In genomic region chr10:24953350-24954074, GRCh38 we compare ENCODE assay signal across 7 cellular contexts. TPM values are rescaled to one million over a fixed set of nuclear protein-coding genes. Genes with fewer than 3 reads are reported as not detected.
A peak's percentile ranks its signal among the peaks of the same experiment; 100 is the strongest.
DNase-seq lines count a peak whose midpoint lies in the region; ATAC-seq, FAIRE-seq and TF ChIP-seq lines count a peak whose summit lies in the region.

No MANE protein-coding gene starts in this region.

- H3K4me3 ChIP-seq in HFF-Myc (replicated peaks; ENCODE audit: low read depth, low read length): peak overlapping the region; percentile 25
- H3K4me3 ChIP-seq in right cardiac atrium (ENCODE audit: low read length): peak overlapping the region; percentile 82

- TF ChIP-seq CTCF in HFF-Myc (IDR thresholded peaks at IDR 0.05; ENCODE audit: low read depth, low read length, missing control alignments): no peak

- no peaks in the 10 kb centered on the region for H3K27me3 Mint-ChIP-seq in activated naive CD8-positive, alpha-beta T cell treated with anti-CD3 and anti-CD28 coated beads for 36 hours
- H3K27me3 Mint-ChIP-seq in stimulated activated memory B cell treated with anti-CD40 and anti-IgM and Interleukin-4, amounts not matched to agents 10 μg/mL and 1 μg/mL and 100 μg/mL, for 72 hours: no peaks in the 10 kb centered on the region

- peak overlapping the region; percentile 80 for H3K4me3 Mint-ChIP-seq in activated naive CD8-positive, alpha-beta T cell treated with anti-CD3 and anti-CD28 coated beads for 36 hours
- H3K4me3 Mint-ChIP-seq in stimulated activated memory B cell treated with anti-CD40 and anti-IgM and Interleukin-4, amounts not matched to agents 10 μg/mL and 1 μg/mL and 100 μg/mL, for 72 hours: peak overlapping the region; percentile 76

- DNase-seq in HFF-Myc (ENCODE audit: extremely low read depth, low read depth): no peak
- DNase-seq in activated naive CD8-positive, alpha-beta T cell treated with anti-CD3 and anti-CD28 coated beads for 36 hours: no peak
- DNase-seq in right cardiac atrium: peak; percentile 58 to 76 (median 72)
- DNase-seq in GM12892 (ENCODE audit: insufficient read length): no peak
- no peak for DNase-seq in NCI-H1930 (lab: John Stamatoyannopoulos, UW)

- no peak for FAIRE-seq in GM12892 (lab: Jason Lieb, UNC)

- H3K4me1 Mint-ChIP-seq in activated naive CD8-positive, alpha-beta T cell treated with anti-CD3 and anti-CD28 coated beads for 36 hours: peaks cover 19% of the 10 kb centered on the region
- peaks cover 19% of the 10 kb centered on the region for H3K4me1 Mint-ChIP-seq in stimulated activated memory B cell treated with anti-CD40 and anti-IgM and Interleukin-4, amounts not matched to agents 10 μg/mL and 1 μg/mL and 100 μg/mL, for 72 hours

- peak overlapping the region; percentile 86 for H3K27ac Mint-ChIP-seq in activated naive CD8-positive, alpha-beta T cell treated with anti-CD3 and anti-CD28 coated beads for 36 hours
- H3K27ac Mint-ChIP-seq in stimulated activated memory B cell treated with anti-CD40 and anti-IgM and Interleukin-4, amounts not matched to agents 10 μg/mL and 1 μg/mL and 100 μg/mL, for 72 hours: peak overlapping the region; percentile 83

- peak; percentile 42 to 55 for ATAC-seq in right cardiac atrium
- ATAC-seq in stimulated activated memory B cell treated with anti-CD40 and anti-IgM and Interleukin-4, amounts not matched to agents 10 μg/mL and 1 μg/mL and 100 μg/mL, for 72 hours: no peak
- ATAC-seq in GM19035 (IDR thresholded peaks at IDR 0.05; ENCODE audit: unreplicated experiment): no peak

- TF ChIP-seq POLR2A in GM12892 (IDR thresholded peaks at IDR 0.05; ENCODE audit: low read depth, low read length): no peak

- intact Hi-C loops in right cardiac atrium (cut with DNase I): loop anchor here in 3 of 4 donors (10.0 kb wide), 1 partner anchor 229 kb away; the partner anchor contains the start of gene ARHGAP21 (in 3 of the 3)

- no peaks in the 10 kb centered on the region for H3K27me3 ChIP-seq in right cardiac atrium (ENCODE audit: control insufficient read depth, insufficient read depth)

- no peaks in the 10 kb centered on the region for H3K36me3 Mint-ChIP-seq in activated naive CD8-positive, alpha-beta T cell treated with anti-CD3 and anti-CD28 coated beads for 36 hours
- no peaks in the 10 kb centered on the region for H3K36me3 Mint-ChIP-seq in stimulated activated memory B cell treated with anti-CD40 and anti-IgM and Interleukin-4, amounts not matched to agents 10 μg/mL and 1 μg/mL and 100 μg/mL, for 72 hours

- no peaks in the 10 kb centered on the region for H3K9me3 ChIP-seq in right cardiac atrium (ENCODE audit: control insufficient read depth, low read length)

- WGBS in right cardiac atrium: 63% methylated on average over 17 of the region's 17 CpGs

- peaks cover 7% of the 10 kb centered on the region for H3K4me1 ChIP-seq in right cardiac atrium (ENCODE audit: control insufficient read depth, insufficient read depth, low read length)

- peak overlapping the region; percentile 49 for H3K27ac ChIP-seq in right cardiac atrium (ENCODE audit: low read length)

- no peaks in the 10 kb centered on the region for H3K9me3 Mint-ChIP-seq in activated naive CD8-positive, alpha-beta T cell treated with anti-CD3 and anti-CD28 coated beads for 36 hours
- H3K9me3 Mint-ChIP-seq in stimulated activated memory B cell treated with anti-CD40 and anti-IgM and Interleukin-4, amounts not matched to agents 10 μg/mL and 1 μg/mL and 100 μg/mL, for 72 hours: no peaks in the 10 kb centered on the region

RNA-seq across cellular contexts. Expression of gene PRTFDC1, which starts 1.1 kb away (rescaled TPM):
- total RNA-seq in activated naive CD8-positive, alpha-beta T cell treated with anti-CD3 and anti-CD28 coated beads for 36 hours: 1 to 10 TPM; 2.8 to 3.6 TPM
- 10 to 100 TPM in 3 of 4 donors, 1 to 10 TPM in 1; 8.6 to 11.2 (median 10.6) TPM for total RNA-seq in right cardiac atrium
- 7.6 TPM for polyA plus RNA-seq in right cardiac atrium
- polyA plus RNA-seq in GM12892 (2012; ENCODE audit: missing spikeins): 0.68 TPM

Comparison
In these comparisons a context has a peak if more than half of its experiments do, and no peak if none do; other contexts are left out.
1. DNase-seq: peak in right cardiac atrium (3 of 3); none in HFF-Myc (single experiment), activated naive CD8-positive, alpha-beta T cell treated with anti-CD3 and anti-CD28 coated beads for 36 hours (single experiment), GM12892 (single experiment) and NCI-H1930 (0 of 2).
2. ATAC-seq: peak in right cardiac atrium (2 of 2); none in stimulated activated memory B cell treated with anti-CD40 and anti-IgM and Interleukin-4, amounts not matched to agents 10 μg/mL and 1 μg/mL and 100 μg/mL, for 72 hours (single experiment) and GM19035 (single experiment).